Comparison of ENCODE assay signal across 21 cellular contexts in the genomic region with DNA sequence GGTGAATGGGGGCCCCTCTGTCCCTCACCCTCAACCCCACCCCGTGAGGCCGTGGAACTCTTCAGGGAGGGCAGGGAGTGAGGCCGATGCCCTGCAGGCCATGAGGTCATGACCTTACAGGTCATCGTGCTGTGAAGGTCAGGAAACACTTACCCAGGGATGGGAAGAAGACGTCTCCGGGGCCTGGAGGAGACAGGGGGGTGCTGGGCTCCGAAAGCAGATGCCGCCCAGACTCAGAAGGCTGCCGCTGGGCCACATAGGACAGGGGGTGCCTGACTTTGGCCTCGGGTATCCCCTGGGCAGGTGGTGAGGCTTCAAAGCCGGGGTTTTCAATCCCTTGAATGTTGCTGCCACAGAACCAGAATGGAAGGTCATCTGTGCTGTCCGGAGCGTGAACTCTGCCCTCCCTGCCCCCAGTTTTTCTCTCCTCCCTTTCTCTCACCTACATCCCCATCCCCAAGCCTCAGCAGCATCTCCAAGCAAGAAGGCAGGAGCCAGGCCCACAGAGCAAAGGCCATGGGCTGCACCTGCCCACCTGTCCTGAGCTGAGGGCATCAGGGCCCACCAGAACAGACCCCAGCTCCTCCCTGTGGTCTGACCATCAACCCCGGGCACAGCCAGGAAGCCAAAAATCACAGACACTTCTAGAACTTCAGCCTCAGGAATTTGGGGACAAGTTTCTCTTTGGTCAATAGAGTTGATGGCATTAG. TPM values are rescaled to one million over a fixed set of nuclear protein-coding genes. Genes with fewer than 3 reads are reported as not detected.
A peak's percentile ranks its signal among the peaks of the same experiment; 100 is the strongest.
DNase-seq lines count a peak whose midpoint lies in the region; ATAC-seq, FAIRE-seq and TF ChIP-seq lines count a peak whose summit lies in the region.
"Had no signal": no experiment of that assay in that cellular context is flagged by ENCODE, and none has a peak within 500 bp of the region (broad histone marks: within the 10 kb centered on the region; RNA-seq: fewer than 3 reads in every experiment).

No MANE protein-coding gene starts in this region.

- POLR2A ChIA-PET in OCI-LY7 (lab: Charles Lee): interaction anchor here (0.9 to 1.7 kb wide), 4 partner anchors 15 to 23 kb away, joined by 3 to 4 read pairs (median 3); no protein-coding TSS in a partner anchor

- TF ChIP-seq CTCF in OCI-LY7 (conservative IDR thresholded peaks at IDR 0.05; ENCODE audit: low read length): no peak
- no peak for TF ChIP-seq CTCF in dorsolateral prefrontal cortex (IDR thresholded peaks at IDR 0.05 in 54 of 56, conservative IDR thresholded peaks at IDR 0.05 in 2 of 56; ENCODE audit: low read depth in 1 of 56, partially characterized antibody in 56 of 56)

- DNase-seq in T-helper 1 cell (no peak), OCI-LY7 (ENCODE audit: low spot score) (no peak), dorsolateral prefrontal cortex (no peak), small intestine (no peak), EL (no peak)
- DNase-seq: brain microvascular endothelial cell; COR-L47; KG1; NCI-H1694; SK-N-SH; stimulated activated CD4-positive, alpha-beta T cell treated with anti-CD3 and anti-CD28 coated beads, Interleukin-1b, Interleukin-23, amount 100 ng/mL, for 48 hours had no signal

- H3K4me1 Mint-ChIP-seq in T-helper 1 cell treated with Interleukin-12 subunit alpha and Interleukin-12 subunit beta and Interleukin-4 antibody, amounts not matched to agents 30 μg/mL and 1 μg/mL, for 36 hours (ENCODE audit: low read depth): peaks cover 83% of the 10 kb centered on the region

- 82 to 94% (median 89%) methylated on average over 13 to 14 of the region's 14 CpGs for WGBS in small intestine, 3 donors

- H3K9me2 ChIP-seq in OCI-LY7 (ENCODE audit: insufficient read depth, low read length): no peaks in the 10 kb centered on the region
- H3K9me2 ChIP-seq: SK-N-SH had no signal

- H3K36me3 Mint-ChIP-seq in T-helper 1 cell treated with Interleukin-12 subunit alpha and Interleukin-12 subunit beta and Interleukin-4 antibody, amounts not matched to agents 30 μg/mL and 1 μg/mL, for 36 hours (ENCODE audit: low read depth): peaks cover 58% of the 10 kb centered on the region
- H3K36me3 Mint-ChIP-seq: WTC11 had no signal

- H4K20me1 ChIP-seq in OCI-LY7 (ENCODE audit: insufficient read depth, low read length): no peaks in the 10 kb centered on the region

- H3K27ac ChIP-seq in OCI-LY7 (ENCODE audit: low read depth, low read length, poor library complexity, severe bottlenecking): peak overlapping the region; percentile 64
- H3K27ac ChIP-seq in dorsolateral prefrontal cortex: peak overlapping the region in 43 of 59 donors; percentile 1 to 91 (median 56)
- H3K27ac ChIP-seq in small intestine (ENCODE audit: low read depth in 1 of 2, low read length in 1 of 2): peak overlapping the region; percentile 25 to 56
- H3K27ac ChIP-seq: 22Rv1, brain microvascular endothelial cell had no signal

- no peaks in the 10 kb centered on the region for H3K79me2 ChIP-seq in OCI-LY7 (ENCODE audit: insufficient read depth, low read depth, low read length)

- FAIRE-seq in small intestine (lab: Jason Lieb, UNC): no peak
- FAIRE-seq: GM18507 had no signal

- no peaks in the 10 kb centered on the region for H3K9me3 ChIP-seq in OCI-LY7 (ENCODE audit: low read length)
- H3K9me3 ChIP-seq in small intestine (ENCODE audit: control insufficient read depth, low read depth): no peaks in the 10 kb centered on the region
- H3K9me3 ChIP-seq: SK-N-SH had no signal

- peak overlapping the region; percentile 37; the same call in 1 of the 2 replicates for H2AFZ ChIP-seq in OCI-LY7 (ENCODE audit: low read length)

- H3K27me3 Mint-ChIP-seq in T-helper 1 cell treated with Interleukin-12 subunit alpha and Interleukin-12 subunit beta and Interleukin-4 antibody, amounts not matched to agents 30 μg/mL and 1 μg/mL, for 36 hours (ENCODE audit: low read depth): no peaks in the 10 kb centered on the region

- ATAC-seq in GM21723 (IDR thresholded peaks at IDR 0.05; ENCODE audit: unreplicated experiment) (no peak), HG02642 (IDR thresholded peaks at IDR 0.05; ENCODE audit: poor library complexity, unreplicated experiment) (no peak)
- ATAC-seq: WTC11 had no signal

- CTCF ChIA-PET in OCI-LY7 (lab: Charles Lee; ENCODE audit: unreplicated experiment): interaction anchor here (0.9 to 1.3 kb wide), 3 partner anchors 17 to 108 kb away, joined by 3 to 5 read pairs (median 3); no protein-coding TSS in a partner anchor

- no peak overlapping the region for H3K4me3 ChIP-seq in OCI-LY7 (ENCODE audit: low read depth, low read length, poor library complexity, severe bottlenecking)
- H3K4me3 ChIP-seq in dorsolateral prefrontal cortex: no peak overlapping the region
- no peak overlapping the region for H3K4me3 ChIP-seq in small intestine (ENCODE audit: low read depth in 1 of 2, low read length in 2 of 2)

- BruUV-seq in OCI-LY7 (replicated peaks; lab: Mats Ljungman, UMichigan): no TSS peak

- peaks cover 87% of the 10 kb centered on the region for H3K4me1 ChIP-seq in OCI-LY7 (ENCODE audit: insufficient read depth, low read length, poor library complexity, severe bottlenecking)
- H3K4me1 ChIP-seq in small intestine (ENCODE audit: control insufficient read depth in 2 of 2, insufficient read depth in 1 of 2, low read depth in 1 of 2, low read length in 1 of 2): peaks cover 30 to 42% of the 10 kb centered on the region in 2 donors

- intact Hi-C loops in OCI-LY7 (cut with micrococcal nuclease; ENCODE audit: unreplicated experiment) (no loop called here), dorsolateral prefrontal cortex (cut with DNase I) (no loop called here)

- H3K4me3 Mint-ChIP-seq in T-helper 1 cell treated with Interleukin-12 subunit alpha and Interleukin-12 subunit beta and Interleukin-4 antibody, amounts not matched to agents 30 μg/mL and 1 μg/mL, for 36 hours: peak overlapping the region; percentile 21
- H3K4me3 Mint-ChIP-seq: WTC11 had no signal

- no peaks in the 10 kb centered on the region for H3K36me3 ChIP-seq in OCI-LY7 (ENCODE audit: insufficient read depth, low read length)
- H3K36me3 ChIP-seq in small intestine (ENCODE audit: control insufficient read depth in 2 of 2, insufficient read depth in 2 of 2, low read length in 2 of 2): peaks cover 0 to 3% of the 10 kb centered on the region in 2 donors
- H3K36me3 ChIP-seq: brain microvascular endothelial cell had no signal

- H3K27me3 ChIP-seq in dorsolateral prefrontal cortex (no peaks in the 10 kb centered on the region), small intestine (ENCODE audit: control insufficient read depth in 2 of 2, insufficient read depth in 2 of 2, low read length in 2 of 2) (no peaks in the 10 kb centered on the region)
- H3K27me3 ChIP-seq: brain microvascular endothelial cell had no signal

- peak overlapping the region; percentile 85 for H3K27ac Mint-ChIP-seq in T-helper 1 cell treated with Interleukin-12 subunit alpha and Interleukin-12 subunit beta and Interleukin-4 antibody, amounts not matched to agents 30 μg/mL and 1 μg/mL, for 36 hours
- H3K27ac Mint-ChIP-seq: WTC11 had no signal

- H3K9me3 Mint-ChIP-seq in T-helper 1 cell treated with Interleukin-12 subunit alpha and Interleukin-12 subunit beta and Interleukin-4 antibody, amounts not matched to agents 30 μg/mL and 1 μg/mL, for 36 hours: no peaks in the 10 kb centered on the region
- H3K9me3 Mint-ChIP-seq: WTC11 had no signal

- peak overlapping the region; percentile 50 for H3K4me2 ChIP-seq in OCI-LY7 (ENCODE audit: low read length)
- H3K4me2 ChIP-seq: SK-N-SH had no signal

RNA-seq across cellular contexts. Expression of a gene that starts 21.6 kb away (rescaled TPM):
- total RNA-seq in OCI-LY7 (2014; rRNA removed; shearing (Covaris generic)): 2.1 and 2.2 TPM in 2 replicates
- total RNA-seq in OCI-LY7 (2022) (4.9 and 9.0 TPM in 2 replicates), dorsolateral prefrontal cortex (100 to 1,000 TPM in 4 of 120 experiments, 10 to 100 TPM in 116; 23.3 to 173 (median 52.8) TPM)
- 10 to 100 TPM; 26.6 to 58.9 (median 49.6) TPM for polyA plus RNA-seq in small intestine

RNA-seq across cellular contexts. Expression of a gene that starts 32.1 kb away (rescaled TPM):
- 0.09 TPM in 1 of 2 replicates, not detected in the other for total RNA-seq in OCI-LY7 (2014; rRNA removed; shearing (Covaris generic))
- total RNA-seq in OCI-LY7 (2022): 0.09 and 0.15 TPM in 2 replicates
- total RNA-seq in dorsolateral prefrontal cortex: 10 to 100 TPM in 14 of 120 experiments, 1 to 10 TPM in 102, under 1 TPM in 4; 0.63 to 21.1 (median 4.3) TPM
- under 1 TPM in 1 of 3 donors, not detected in 2; 0.06 TPM for polyA plus RNA-seq in small intestine
- total RNA-seq: fibroblast of villous mesenchyme, H4, NCI-H460, pulmonary artery endothelial cell had no signal
- polyA plus RNA-seq: SK-N-SH had no signal
